Comparison of ENCODE assay signal across 1 cellular context in the genomic region with DNA sequence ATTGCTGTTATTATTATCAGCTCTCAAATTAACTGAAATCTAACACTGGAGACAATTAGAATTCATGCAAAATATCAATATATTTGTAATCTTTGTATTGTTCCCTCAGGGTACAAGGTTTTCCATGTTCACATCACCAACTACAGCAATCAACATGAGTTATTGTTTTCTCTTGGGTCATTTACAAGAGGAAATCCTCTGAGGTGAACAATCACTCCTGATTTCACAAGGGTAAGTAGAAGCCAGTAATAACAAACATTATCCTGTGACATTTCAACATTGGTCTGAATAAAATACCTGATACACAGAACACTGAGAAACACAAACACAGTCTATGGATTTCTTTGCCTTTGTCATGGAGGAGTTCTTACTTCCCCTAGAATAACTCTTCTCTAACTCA.
TF ChIP-seq lines count a peak whose summit lies in the region.

No MANE protein-coding gene starts in this region.

TF ChIP-seq in SK-N-SH treated with all-trans-retinoic acid at 6 μM for 48 hours, 23 proteins besides CTCF, POLR2A, EP300 and RAD21 (continued from another document):
- TF ChIP-seq, protein P1, sequence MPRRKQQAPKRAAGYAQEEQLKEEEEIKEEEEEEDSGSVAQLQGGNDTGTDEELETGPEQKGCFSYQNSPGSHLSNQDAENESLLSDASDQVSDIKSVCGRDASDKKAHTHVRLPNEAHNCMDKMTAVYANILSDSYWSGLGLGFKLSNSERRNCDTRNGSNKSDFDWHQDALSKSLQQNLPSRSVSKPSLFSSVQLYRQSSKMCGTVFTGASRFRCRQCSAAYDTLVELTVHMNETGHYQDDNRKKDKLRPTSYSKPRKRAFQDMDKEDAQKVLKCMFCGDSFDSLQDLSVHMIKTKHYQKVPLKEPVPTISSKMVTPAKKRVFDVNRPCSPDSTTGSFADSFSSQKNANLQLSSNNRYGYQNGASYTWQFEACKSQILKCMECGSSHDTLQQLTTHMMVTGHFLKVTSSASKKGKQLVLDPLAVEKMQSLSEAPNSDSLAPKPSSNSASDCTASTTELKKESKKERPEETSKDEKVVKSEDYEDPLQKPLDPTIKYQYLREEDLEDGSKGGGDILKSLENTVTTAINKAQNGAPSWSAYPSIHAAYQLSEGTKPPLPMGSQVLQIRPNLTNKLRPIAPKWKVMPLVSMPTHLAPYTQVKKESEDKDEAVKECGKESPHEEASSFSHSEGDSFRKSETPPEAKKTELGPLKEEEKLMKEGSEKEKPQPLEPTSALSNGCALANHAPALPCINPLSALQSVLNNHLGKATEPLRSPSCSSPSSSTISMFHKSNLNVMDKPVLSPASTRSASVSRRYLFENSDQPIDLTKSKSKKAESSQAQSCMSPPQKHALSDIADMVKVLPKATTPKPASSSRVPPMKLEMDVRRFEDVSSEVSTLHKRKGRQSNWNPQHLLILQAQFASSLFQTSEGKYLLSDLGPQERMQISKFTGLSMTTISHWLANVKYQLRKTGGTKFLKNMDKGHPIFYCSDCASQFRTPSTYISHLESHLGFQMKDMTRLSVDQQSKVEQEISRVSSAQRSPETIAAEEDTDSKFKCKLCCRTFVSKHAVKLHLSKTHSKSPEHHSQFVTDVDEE (CRISPR knock-in tag; IDR thresholded peaks at IDR 0.05): no peak
- TF ChIP-seq SNAI2 (CRISPR knock-in tag; IDR thresholded peaks at IDR 0.05): no peak
- TF ChIP-seq TOX (CRISPR knock-in tag; IDR thresholded peaks at IDR 0.05; ENCODE audit: borderline replicate concordance): no peak
- TF ChIP-seq GLIS3 (CRISPR knock-in tag; IDR thresholded peaks at IDR 0.05): no peak
- no peak for TF ChIP-seq ISL1 (CRISPR knock-in tag; IDR thresholded peaks at IDR 0.05)
- TF ChIP-seq ARNTL (CRISPR knock-in tag; IDR thresholded peaks at IDR 0.05; ENCODE audit: borderline replicate concordance, low read depth): no peak
- TF ChIP-seq TCF4 (CRISPR knock-in tag; IDR thresholded peaks at IDR 0.05; ENCODE audit: borderline replicate concordance): no peak
- no peak for TF ChIP-seq ZNF565 (CRISPR knock-in tag; conservative IDR thresholded peaks at IDR 0.05; ENCODE audit: low read depth)
- TF ChIP-seq PPARA (CRISPR knock-in tag; IDR thresholded peaks at IDR 0.05; ENCODE audit: borderline replicate concordance): no peak
